Comparison of ENCODE assay signal across 1 cellular context in the genomic region with DNA sequence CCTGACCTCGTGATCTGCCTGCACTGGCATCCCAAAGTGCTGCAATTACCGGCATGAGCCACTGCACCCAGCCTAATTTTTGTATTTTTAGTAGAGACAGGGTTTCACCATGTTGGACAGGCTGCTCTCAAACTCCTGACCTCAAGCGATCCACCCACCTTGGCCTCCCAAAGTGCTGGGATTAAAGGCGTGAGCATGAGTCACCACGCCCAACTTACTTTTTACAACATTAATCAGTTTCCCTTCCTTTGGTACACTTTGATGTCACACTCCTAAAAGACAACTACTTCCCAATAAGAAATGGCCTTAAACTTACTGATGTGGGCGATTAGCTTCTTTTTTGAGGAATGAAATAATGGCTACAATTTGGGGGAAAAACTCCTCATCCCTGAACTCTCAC.
TF ChIP-seq lines count a peak whose summit lies in the region.
"Not testable (repeated sequence)": the region's sequence is repeated elsewhere in the genome, so short reads cannot be mapped to it uniquely, and the experiment has no call there.

No MANE protein-coding gene starts in this region.

TF ChIP-seq in K562, 482 proteins besides CTCF, POLR2A, EP300 and RAD21:
- TF ChIP-seq, protein P1, sequence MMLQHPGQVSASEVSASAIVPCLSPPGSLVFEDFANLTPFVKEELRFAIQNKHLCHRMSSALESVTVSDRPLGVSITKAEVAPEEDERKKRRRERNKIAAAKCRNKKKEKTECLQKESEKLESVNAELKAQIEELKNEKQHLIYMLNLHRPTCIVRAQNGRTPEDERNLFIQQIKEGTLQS (IDR thresholded peaks at IDR 0.05): peak; percentile 47
- TF ChIP-seq, protein P1 (CRISPR knock-in tag; conservative IDR thresholded peaks at IDR 0.05): not testable (repeated sequence)
- peak; percentile 46; the same call in 1 of the 2 replicates for TF ChIP-seq EGR1 (conservative IDR thresholded peaks at IDR 0.05)
